ENCODE assay signal across 10 cellular contexts in genomic region chr9:133873006-133873780, GRCh38.
DNase-seq lines count a peak whose midpoint lies in the region; ATAC-seq and TF ChIP-seq lines count a peak whose summit lies in the region.
"Had no signal": no experiment of that assay in that cellular context is flagged by ENCODE, and none has a peak within 500 bp of the region (broad histone marks: within the 10 kb centered on the region; RNA-seq: fewer than 3 reads in every experiment).

No MANE protein-coding gene starts in this region.

- peak overlapping the region; percentile 75 for H3K27ac ChIP-seq in SJSA1
- peak overlapping the region; percentile 91 for H3K27ac ChIP-seq in hepatocyte
- H3K27ac ChIP-seq in urinary bladder (ENCODE audit: low read depth): peak overlapping the region; percentile 38

- H4K20me1 ChIP-seq in hepatocyte (ENCODE audit: insufficient read depth, poor library complexity, severe bottlenecking): peaks cover 16% of the 10 kb centered on the region

- DNase-seq in NCI-H1417 (lab: John Stamatoyannopoulos, UW) (peak in 2 of 3 experiments; percentile 68 to 79), NCI-H1417 treated with DMSO at 0.1 percent for 48 hours (lab: John Stamatoyannopoulos, UW) (no peak), SJSA1 (ENCODE audit: low read depth in 1 of 2, low spot score in 2 of 2) (no peak), hepatocyte (ENCODE audit: low spot score) (no peak), DMS79 (lab: John Stamatoyannopoulos, UW) (no peak)
- DNase-seq: NCI-H2029 had no signal

- peaks cover 89% of the 10 kb centered on the region for H3K79me2 ChIP-seq in hepatocyte

- no peak for TF ChIP-seq CTCF in hepatocyte (IDR thresholded peaks at IDR 0.05; ENCODE audit: poor library complexity)

- no peaks in the 10 kb centered on the region for H3K9me2 ChIP-seq in hepatocyte (replicated peaks; ENCODE audit: insufficient read depth)

- H3K27me3 ChIP-seq in SJSA1 (replicated peaks) (no peaks in the 10 kb centered on the region), hepatocyte (no peaks in the 10 kb centered on the region)

- H3K36me3 ChIP-seq in SJSA1: peaks cover 6% of the 10 kb centered on the region; the same call in 1 of the 2 replicates
- no peaks in the 10 kb centered on the region for H3K36me3 ChIP-seq in hepatocyte (replicated peaks; ENCODE audit: insufficient read depth, low read depth)
- H3K36me3 ChIP-seq in urinary bladder (ENCODE audit: insufficient read depth): no peaks in the 10 kb centered on the region

- H2AFZ ChIP-seq in hepatocyte: no peak overlapping the region

- peak overlapping the region; percentile 38 for H3K4me2 ChIP-seq in hepatocyte

- H3K4me3 ChIP-seq in SJSA1: no peak overlapping the region
- H3K4me3 ChIP-seq in hepatocyte: no peak overlapping the region
- no peak overlapping the region for H3K4me3 ChIP-seq in urinary bladder (ENCODE audit: low read depth, low read length)
- H3K4me3 ChIP-seq: skin epidermis had no signal

- no peaks in the 10 kb centered on the region for H3K9me3 ChIP-seq in SJSA1 (replicated peaks)
- H3K9me3 ChIP-seq in hepatocyte (ENCODE audit: low read depth): no peaks in the 10 kb centered on the region

- WGBS in hepatocyte (ENCODE audit: low lambda C conversion rate, missing lambda C conversion rate): 77% methylated on average over 16 of the region's 18 CpGs
- 74% methylated on average over 18 of the region's 18 CpGs for WGBS in urinary bladder

- peaks cover 28% of the 10 kb centered on the region for H3K4me1 ChIP-seq in SJSA1 (replicated peaks)
- H3K4me1 ChIP-seq in hepatocyte (ENCODE audit: insufficient read depth): peaks cover 37% of the 10 kb centered on the region
- H3K4me1 ChIP-seq in urinary bladder (ENCODE audit: insufficient read depth): no peaks in the 10 kb centered on the region

- no peak for ATAC-seq in GM21526 (IDR thresholded peaks at IDR 0.05; ENCODE audit: low FRiP score, unreplicated experiment)
- no peak for ATAC-seq in GM21423 (IDR thresholded peaks at IDR 0.05; ENCODE audit: unreplicated experiment)

Comparison
In these comparisons a context has a peak if more than half of its experiments do, and no peak if none do; other contexts are left out.
1. DNase-seq: peak in NCI-H1417 (2 of 3); none in NCI-H1417 treated with DMSO at 0.1 percent for 48 hours (single experiment), SJSA1 (0 of 2), hepatocyte (single experiment) and DMS79 (single experiment).
2. H3K27ac ChIP-seq: peak in every context shown above with its lines; median percentile 91 in hepatocyte; 75 in SJSA1; 38 in urinary bladder.